ENCODE assay signal across 19 cellular contexts in genomic region chrX:151085207-151085606, GRCh38.
A peak's percentile ranks its signal among the peaks of the same experiment; 100 is the strongest.
DNase-seq lines count a peak whose midpoint lies in the region; ATAC-seq, FAIRE-seq and TF ChIP-seq lines count a peak whose summit lies in the region.
"Had no signal": no experiment of that assay in that cellular context is flagged by ENCODE, and none has a peak within 500 bp of the region (broad histone marks: within the 10 kb centered on the region; RNA-seq: fewer than 3 reads in every experiment).

No MANE protein-coding gene starts in this region.

- ATAC-seq in A549 (no peak), left lung (peak; percentile 10), pancreas (peak; percentile 49 to 76 (median 67))
- ATAC-seq: GM23338 had no signal

- no peak for TF ChIP-seq POLR2A in A549 (IDR thresholded peaks at IDR 0.05; ENCODE audit: low read length)

- no peak for TF ChIP-seq EP300 in A549 (IDR thresholded peaks at IDR 0.05)

- no peaks in the 10 kb centered on the region for H3K9me3 ChIP-seq in A549
- no peaks in the 10 kb centered on the region for H3K9me3 ChIP-seq in left lung
- H3K9me3 ChIP-seq in pancreas, result no peaks in the 10 kb centered on the region

- CTCF ChIA-PET in A549 (lab: Yijun Ruan, JAX), result interaction anchor here (1.4 to 7.3 kb wide), 2 partner anchors 13 to 314 kb away, joined by 4 to 223 read pairs; no protein-coding TSS in a partner anchor
- CTCF ChIA-PET in activated naive CD4-positive, alpha-beta T cell treated with anti-CD3 and anti-CD28 coated beads, Interleukin-2, amount 10 ng/mL, durations not matched to agents 7 days and 5 days (lab: Charles Lee), result interaction anchor here (6.7 kb wide), 1 partner anchor 314 kb away, joined by 112 read pairs; no protein-coding TSS in a partner anchor

- H3K36me3 ChIP-seq in left lung, result no peaks in the 10 kb centered on the region
- no peaks in the 10 kb centered on the region for H3K36me3 ChIP-seq in pancreas

- H3K27me3 Mint-ChIP-seq in activated naive CD4-positive, alpha-beta T cell treated with anti-CD3 and anti-CD28 coated beads, Interleukin-2, amount 10 ng/mL, durations not matched to agents 7 days and 5 days, result peaks cover 36% of the 10 kb centered on the region

- H3K4me1 Mint-ChIP-seq in activated naive CD4-positive, alpha-beta T cell treated with anti-CD3 and anti-CD28 coated beads, Interleukin-2, amount 10 ng/mL, durations not matched to agents 7 days and 5 days, result peaks cover 3% of the 10 kb centered on the region

- intact Hi-C loops in left lung (cut with DNase I) (no loop called here), pancreas (cut with DNase I) (loop anchor here in 1 of 3 donors (10.0 kb wide), 1 partner anchor 320 kb away; no protein-coding TSS in a partner anchor)

- no peak for TF ChIP-seq CTCF in A549 (IDR thresholded peaks at IDR 0.05)
- TF ChIP-seq CTCF in left lung (IDR thresholded peaks at IDR 0.05), result no peak
- no peak for TF ChIP-seq CTCF in pancreas (IDR thresholded peaks at IDR 0.05)

- no peak for DNase-seq in A549 (ENCODE audit: low read depth in 1 of 2, low spot score in 1 of 2)
- peak; percentile 40 for DNase-seq in NCI-H2029 treated with DMSO at 0.1 percent for 48 hours (lab: John Stamatoyannopoulos, UW)
- DNase-seq in left lung, result no peak
- peak in 4 of 6 donors; percentile 30 to 46 (median 36) for DNase-seq in pancreas
- no peak for DNase-seq in COR-L47 (lab: John Stamatoyannopoulos, UW)
- DNase-seq in activated naive CD4-positive, alpha-beta T cell treated with anti-CD3 and anti-CD28 coated beads, Interleukin-2, amount 10 ng/mL, durations not matched to agents 7 days and 5 days, result no peak
- DNase-seq in stimulated activated CD4-positive, alpha-beta T cell treated with anti-CD3 and anti-CD28 coated beads, Interleukin-2, amount 100 ng/mL, for 24 hours, result no peak
- no peak for DNase-seq in activated CD4-positive, alpha-beta T cell treated with anti-CD3 and anti-CD28 coated beads for 1 hour
- DNase-seq: C1 segment of cervical spinal cord; CD4-positive, alpha-beta T cell; DMS153; DMS79 treated with DMSO at 0.1 percent for 48 hours; EL; H7 had no signal

- peaks cover 0 to 6% of the 10 kb centered on the region in 2 donors for H3K27me3 ChIP-seq in left lung
- peaks cover 0 to 11% (median 0%) of the 10 kb centered on the region in 4 donors for H3K27me3 ChIP-seq in pancreas

- no peak overlapping the region for H3K27ac ChIP-seq in A549
- H3K27ac ChIP-seq in left lung, result no peak overlapping the region
- no peak overlapping the region for H3K27ac ChIP-seq in pancreas

- no peak overlapping the region for H3K27ac Mint-ChIP-seq in activated naive CD4-positive, alpha-beta T cell treated with anti-CD3 and anti-CD28 coated beads, Interleukin-2, amount 10 ng/mL, durations not matched to agents 7 days and 5 days
- H3K27ac Mint-ChIP-seq: B cell; CD4-positive, alpha-beta T cell; GM23338 had no signal

- H3K4me3 Mint-ChIP-seq in activated naive CD4-positive, alpha-beta T cell treated with anti-CD3 and anti-CD28 coated beads, Interleukin-2, amount 10 ng/mL, durations not matched to agents 7 days and 5 days, result no peak overlapping the region
- H3K4me3 Mint-ChIP-seq: B cell; CD4-positive, alpha-beta T cell; GM23338 had no signal

- POLR2A ChIA-PET in A549 (lab: Yijun Ruan, JAX), result no interaction called here

- 0 out of 3 replicates have a peak, but pooled peaks cover 4% of the 10 kb centered on the region for H3K4me1 ChIP-seq in A549
- peaks cover 0 to 4% of the 10 kb centered on the region in 2 donors for H3K4me1 ChIP-seq in left lung
- no peaks in the 10 kb centered on the region for H3K4me1 ChIP-seq in pancreas

- no peak overlapping the region for H3K4me2 ChIP-seq in A549
- H3K4me2 ChIP-seq: GM23338 had no signal

- no peaks in the 10 kb centered on the region for H3K36me3 Mint-ChIP-seq in activated naive CD4-positive, alpha-beta T cell treated with anti-CD3 and anti-CD28 coated beads, Interleukin-2, amount 10 ng/mL, durations not matched to agents 7 days and 5 days

- no peaks in the 10 kb centered on the region for H3K9me3 Mint-ChIP-seq in activated naive CD4-positive, alpha-beta T cell treated with anti-CD3 and anti-CD28 coated beads, Interleukin-2, amount 10 ng/mL, durations not matched to agents 7 days and 5 days
- H3K9me3 Mint-ChIP-seq: CD4-positive, alpha-beta T cell; GM23338 had no signal

- no peak for TF ChIP-seq RAD21 in A549 (conservative IDR thresholded peaks at IDR 0.05 in 1 of 2, IDR thresholded peaks at IDR 0.05 in 1 of 2)

- 39% methylated on average over 3 of the region's 3 CpGs for WGBS in A549 (ENCODE audit: missing lambda C conversion rate)
- WGBS in pancreas, 2 donors, result 17 to 23% methylated on average over 3 of the region's 3 CpGs

- peak; percentile 39 for FAIRE-seq in A549 (lab: Jason Lieb, UNC)
- no peak for FAIRE-seq in pancreas (lab: Jason Lieb, UNC)
- FAIRE-seq: D721Med, G401.6, GM12891 had no signal

- H3K4me3 ChIP-seq in A549, result no peak overlapping the region
- H3K4me3 ChIP-seq in left lung, result no peak overlapping the region
- H3K4me3 ChIP-seq in pancreas, result no peak overlapping the region
- H3K4me3 ChIP-seq: GM23338 had no signal

TF ChIP-seq in A549, 52 proteins besides CTCF, POLR2A, EP300 and RAD21:
- TF ChIP-seq MAZ (IDR thresholded peaks at IDR 0.05; ENCODE audit: borderline replicate concordance, low read depth, low read length), result no peak
- no peak for TF ChIP-seq MAX (IDR thresholded peaks at IDR 0.05)
- TF ChIP-seq CBX2 (IDR thresholded peaks at IDR 0.05; ENCODE audit: borderline replicate concordance, low read depth), result no peak
- no peak for TF ChIP-seq HEYL (CRISPR knock-in tag; IDR thresholded peaks at IDR 0.05)
- TF ChIP-seq, protein P1, sequence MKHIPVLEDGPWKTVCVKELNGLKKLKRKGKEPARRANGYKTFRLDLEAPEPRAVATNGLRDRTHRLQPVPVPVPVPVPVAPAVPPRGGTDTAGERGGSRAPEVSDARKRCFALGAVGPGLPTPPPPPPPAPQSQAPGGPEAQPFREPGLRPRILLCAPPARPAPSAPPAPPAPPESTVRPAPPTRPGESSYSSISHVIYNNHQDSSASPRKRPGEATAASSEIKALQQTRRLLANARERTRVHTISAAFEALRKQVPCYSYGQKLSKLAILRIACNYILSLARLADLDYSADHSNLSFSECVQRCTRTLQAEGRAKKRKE (CRISPR knock-in tag; IDR thresholded peaks at IDR 0.05; ENCODE audit: low read depth), result no peak
- no peak for TF ChIP-seq HOXB5 (CRISPR knock-in tag; IDR thresholded peaks at IDR 0.05)
- no peak for TF ChIP-seq SMC3 (IDR thresholded peaks at IDR 0.05)
- TF ChIP-seq CEBPB (IDR thresholded peaks at IDR 0.05), result no peak

Comparison
In these comparisons a context has a peak if more than half of its experiments do, and no peak if none do; other contexts are left out.
1. ATAC-seq: peak in left lung (single experiment) and pancreas (4 of 4); none in A549 (0 of 2).
2. DNase-seq: peak in NCI-H2029 treated with DMSO at 0.1 percent for 48 hours (single experiment) and pancreas (4 of 6); none in A549 (0 of 2), left lung (0 of 2), COR-L47 (single experiment), activated naive CD4-positive, alpha-beta T cell treated with anti-CD3 and anti-CD28 coated beads, Interleukin-2, amount 10 ng/mL, durations not matched to agents 7 days and 5 days (single experiment), stimulated activated CD4-positive, alpha-beta T cell treated with anti-CD3 and anti-CD28 coated beads, Interleukin-2, amount 100 ng/mL, for 24 hours (0 of 2) and activated CD4-positive, alpha-beta T cell treated with anti-CD3 and anti-CD28 coated beads for 1 hour (single experiment).